8 cellular contexts compared by ENCODE assay signal in genomic region chr1:172533511-172534116, GRCh38. TPM values are rescaled to one million over a fixed set of nuclear protein-coding genes. Genes with fewer than 3 reads are reported as not detected.
DNase-seq lines count a peak whose midpoint lies in the region; ATAC-seq and TF ChIP-seq lines count a peak whose summit lies in the region.

No MANE protein-coding gene starts in this region.

- no peaks in the 10 kb centered on the region for H4K20me1 ChIP-seq in GM23338 (replicated peaks; ENCODE audit: insufficient read depth)

- peak overlapping the region; percentile 92 for H3K27ac ChIP-seq in GM23338 (ENCODE audit: low read depth)
- peak overlapping the region; percentile 98 for H3K27ac ChIP-seq in testis

- H3K4me1 ChIP-seq in GM23338 (ENCODE audit: insufficient read depth) (peaks cover 31% of the 10 kb centered on the region), testis (peaks cover 9% of the 10 kb centered on the region)

- POLR2A ChIA-PET in activated CD8-positive, alpha-beta T cell treated with anti-CD3 and anti-CD28 coated beads, Interleukin-2, amount 10 ng/mL, durations not matched to agents 7 days and 5 days (lab: Charles Lee) = interaction anchor here (1.0 kb wide), 1 partner anchor 110 kb away, joined by 3 read pairs; no protein-coding TSS in a partner anchor

- 1% methylated on average over 19 to 23 of the region's 23 CpGs for WGBS in testis, 2 donors

- TF ChIP-seq CTCF in GM23338 (conservative IDR thresholded peaks at IDR 0.05; ENCODE audit: low read depth in 2 of 2) (no peak), epithelial cell of proximal tubule (conservative IDR thresholded peaks at IDR 0.05; ENCODE audit: low read depth, low read length) (no peak), natural killer cell (IDR thresholded peaks at IDR 0.05) (no peak), testis (IDR thresholded peaks at IDR 0.05) (no peak)

- H3K27me3 ChIP-seq in GM23338 (ENCODE audit: insufficient read depth) (no peaks in the 10 kb centered on the region), testis (no peaks in the 10 kb centered on the region)

- no peaks in the 10 kb centered on the region for H3K9me2 ChIP-seq in GM23338 (ENCODE audit: insufficient read depth)

- DNase-seq in ELR (ENCODE audit: low read depth) (peak; percentile 62), GM23338 (ENCODE audit: low spot score) (peak; percentile 36), NCI-H1092 (lab: John Stamatoyannopoulos, UW) (peak; percentile 38), epithelial cell of proximal tubule (ENCODE audit: low read depth) (no peak), natural killer cell (no peak), testis (peak; percentile 52), iPS-NIHi7 (ENCODE audit: extremely low spot score) (no peak)
- peak; percentile 66 for DNase-seq in activated CD8-positive, alpha-beta T cell treated with anti-CD3 and anti-CD28 coated beads, Interleukin-2, amount 10 ng/mL, durations not matched to agents 7 days and 5 days

- H3K4me3 ChIP-seq in GM23338 = peak overlapping the region; percentile 59
- H3K4me3 ChIP-seq in epithelial cell of proximal tubule (ENCODE audit: low read depth, low read length) = peak overlapping the region; percentile 88
- H3K4me3 ChIP-seq in testis = peak overlapping the region; percentile 83 to 85

- no peak overlapping the region for H2AFZ ChIP-seq in GM23338

- CTCF ChIA-PET in activated CD8-positive, alpha-beta T cell treated with anti-CD3 and anti-CD28 coated beads, Interleukin-2, amount 10 ng/mL, durations not matched to agents 7 days and 5 days (lab: Charles Lee) = interaction anchor here (0.9 to 1.5 kb wide), 3 partner anchors 9 to 121 kb away, joined by 3 to 8 read pairs (median 3); partner anchors contain the start of gene PIGC

- TF ChIP-seq POLR2A in testis (IDR thresholded peaks at IDR 0.05) = no peak

- peaks cover 42% of the 10 kb centered on the region for H3K4me1 Mint-ChIP-seq in GM23338
- H3K4me1 Mint-ChIP-seq in activated CD8-positive, alpha-beta T cell treated with anti-CD3 and anti-CD28 coated beads, Interleukin-2, amount 10 ng/mL, durations not matched to agents 7 days and 5 days (ENCODE audit: low read depth) = peaks cover 41% of the 10 kb centered on the region
- H3K4me1 Mint-ChIP-seq in natural killer cell = peaks cover 52 to 55% of the 10 kb centered on the region in 2 donors

- H3K36me3 Mint-ChIP-seq in GM23338 (ENCODE audit: low read depth) (no peaks in the 10 kb centered on the region), natural killer cell (no peaks in the 10 kb centered on the region)
- peaks cover 14% of the 10 kb centered on the region for H3K36me3 Mint-ChIP-seq in activated CD8-positive, alpha-beta T cell treated with anti-CD3 and anti-CD28 coated beads, Interleukin-2, amount 10 ng/mL, durations not matched to agents 7 days and 5 days (ENCODE audit: low read depth)

- H3K79me2 ChIP-seq in GM23338 (replicated peaks; ENCODE audit: insufficient read depth) = peaks cover 51% of the 10 kb centered on the region

- H3K9me3 Mint-ChIP-seq in GM23338 (no peaks in the 10 kb centered on the region), natural killer cell (no peaks in the 10 kb centered on the region)
- no peaks in the 10 kb centered on the region for H3K9me3 Mint-ChIP-seq in activated CD8-positive, alpha-beta T cell treated with anti-CD3 and anti-CD28 coated beads, Interleukin-2, amount 10 ng/mL, durations not matched to agents 7 days and 5 days (ENCODE audit: insufficient read depth)

- H3K36me3 ChIP-seq in GM23338 (ENCODE audit: insufficient read depth) (no peaks in the 10 kb centered on the region), testis (ENCODE audit: low read depth, missing control alignments) (no peaks in the 10 kb centered on the region)

- H3F3A ChIP-seq in GM23338 (replicated peaks; ENCODE audit: low read depth) = no peaks in the 10 kb centered on the region

- H3K9me3 ChIP-seq in testis = no peaks in the 10 kb centered on the region

- H3K27me3 Mint-ChIP-seq in GM23338 (ENCODE audit: insufficient read depth, low read depth, poor library complexity) = peaks cover 6% of the 10 kb centered on the region
- peaks cover 15% of the 10 kb centered on the region for H3K27me3 Mint-ChIP-seq in activated CD8-positive, alpha-beta T cell treated with anti-CD3 and anti-CD28 coated beads, Interleukin-2, amount 10 ng/mL, durations not matched to agents 7 days and 5 days (ENCODE audit: low read depth)
- H3K27me3 Mint-ChIP-seq in natural killer cell (ENCODE audit: low read depth in 2 of 2) = peaks cover 4 to 5% of the 10 kb centered on the region in 2 donors

- H3K4me2 ChIP-seq in GM23338 = peak overlapping the region; percentile 84

- intact Hi-C loops in natural killer cell (cut with micrococcal nuclease) (loop anchor here (1.0 to 10.0 kb wide), 9 partner anchors 129 to 1487 kb away; partner anchors contain the start of genes CENPL, DARS2, DNM3 and METTL13), testis (cut with DNase I; ENCODE audit: low total_unique reads) (no loop called here)

- peak overlapping the region; percentile 97 for H3K4me3 Mint-ChIP-seq in GM23338
- H3K4me3 Mint-ChIP-seq in activated CD8-positive, alpha-beta T cell treated with anti-CD3 and anti-CD28 coated beads, Interleukin-2, amount 10 ng/mL, durations not matched to agents 7 days and 5 days = peak overlapping the region; percentile 89
- peak overlapping the region; percentile 99 for H3K4me3 Mint-ChIP-seq in natural killer cell

- H3K27ac Mint-ChIP-seq in GM23338 = peak overlapping the region; percentile 95
- H3K27ac Mint-ChIP-seq in activated CD8-positive, alpha-beta T cell treated with anti-CD3 and anti-CD28 coated beads, Interleukin-2, amount 10 ng/mL, durations not matched to agents 7 days and 5 days = peak overlapping the region; percentile 100
- H3K27ac Mint-ChIP-seq in natural killer cell = peak overlapping the region; percentile 99 to 100

- ATAC-seq in GM23338 (peak; percentile 3), natural killer cell (peak; percentile 0 to 3 (median 0))
- peak; percentile 2 for ATAC-seq in activated CD8-positive, alpha-beta T cell treated with anti-CD3 and anti-CD28 coated beads, Interleukin-2, amount 10 ng/mL, durations not matched to agents 7 days and 5 days

TF ChIP-seq in GM23338, 12 proteins besides CTCF, POLR2A, EP300 and RAD21 (continues in another document):
- no peak for TF ChIP-seq POLR2AphosphoS5 (IDR thresholded peaks at IDR 0.05; ENCODE audit: low read depth)

RNA-seq across cellular contexts. Expression of gene SUCO, which starts 0.7 kb away (rescaled TPM):
- 45.9 and 49.8 TPM in 2 replicates for total RNA-seq in GM23338 (2014; rRNA removed; shearing (Covaris generic))
- polyA plus RNA-seq in GM23338 (2016; fragmentation: Nextera tagmentation; extraction: Ambion mirVana) = 14.1 and 18.0 TPM in 2 replicates
- 10 to 100 TPM; 38.4 to 42.6 TPM for total RNA-seq in activated CD8-positive, alpha-beta T cell treated with anti-CD3 and anti-CD28 coated beads, Interleukin-2, amount 10 ng/mL, durations not matched to agents 7 days and 5 days
- total RNA-seq in epithelial cell of proximal tubule = 27.9 and 30.2 TPM in 2 replicates
- 10 to 100 TPM; 86.0 to 97.5 (median 96.0) TPM for total RNA-seq in natural killer cell
- total RNA-seq in testis = 100 to 1,000 TPM; 126 to 139 TPM
- polyA plus RNA-seq in testis (ENCODE audit: insufficient read depth, low read depth, low replicate concordance) = 47.8 TPM

Comparison
In these comparisons a context has a peak if more than half of its experiments do, and no peak if none do; other contexts are left out.
1. DNase-seq: peak in ELR (single experiment), GM23338 (single experiment), NCI-H1092 (single experiment), activated CD8-positive, alpha-beta T cell treated with anti-CD3 and anti-CD28 coated beads, Interleukin-2, amount 10 ng/mL, durations not matched to agents 7 days and 5 days (single experiment) and testis (single experiment); none in epithelial cell of proximal tubule (single experiment), natural killer cell (single experiment) and iPS-NIHi7 (single experiment).
2. Peak in every context shown above with its lines, with median percentiles within 50 percentile points of each other: ATAC-seq, H3K4me3 ChIP-seq, H3K27ac Mint-ChIP-seq and H3K4me3 Mint-ChIP-seq.